In genomic region chr4:78074747-78075146, GRCh38 we compare ENCODE assay signal across 22 cellular contexts.
"Had no signal": no experiment of that assay in that cellular context is flagged by ENCODE, and none has a peak within 500 bp of the region (broad histone marks: within the 10 kb centered on the region; RNA-seq: fewer than 3 reads in every experiment).

No MANE protein-coding gene starts in this region.

- H3K9me3 Mint-ChIP-seq: dendritic cell treated with granulocyte-macrophage colony-stimulating factor and Interleukin-4, amounts not matched to agents 40 ng/mL and 50 ng/mL, for 4 days; effector memory CD8-positive, alpha-beta T cell; mesothelial cell of epicardium; natural killer cell treated with Interleukin-12 subunit alpha and Interleukin-12 subunit beta and Interleukin-15 and Interleukin-18, amount 100 ng/mL, for 72 hours; stimulated activated effector memory CD8-positive, alpha-beta T cell treated with anti-CD3 and anti-CD28 coated beads, Interleukin-12 subunit alpha, Interleukin-12 subunit beta, amount 100 ng/mL, for 72 hours; type B pancreatic cell had no signal

- ATAC-seq: effector memory CD8-positive, alpha-beta T cell; gastroesophageal sphincter; left lobe of liver; natural killer cell treated with Interleukin-12 subunit alpha and Interleukin-12 subunit beta and Interleukin-15 and Interleukin-18, amount 100 ng/mL, for 72 hours; right cardiac atrium; stimulated activated effector memory CD8-positive, alpha-beta T cell treated with anti-CD3 and anti-CD28 coated beads, Interleukin-12 subunit alpha, Interleukin-12 subunit beta, amount 100 ng/mL, for 72 hours; stimulated activated naive CD8-positive, alpha-beta T cell treated with anti-CD3 and anti-CD28 coated beads, Interleukin-15, Interleukin-2, amounts not matched to agents 100 U/mL and 50 U/mL, for 24 hours had no signal

- H3K36me3 ChIP-seq: esophagus squamous epithelium, gastroesophageal sphincter, ovary, suprapubic skin, thyroid gland had no signal

- H3K27me3 ChIP-seq: esophagus squamous epithelium, gastroesophageal sphincter, ovary, suprapubic skin, thyroid gland had no signal

- H3K9me3 ChIP-seq: esophagus squamous epithelium, gastroesophageal sphincter, ovary, suprapubic skin, thyroid gland had no signal

- H3K27ac ChIP-seq: esophagus squamous epithelium, gastroesophageal sphincter, ovary, suprapubic skin, thyroid gland had no signal

- H3K4me1 Mint-ChIP-seq: stimulated activated effector memory CD8-positive, alpha-beta T cell treated with anti-CD3 and anti-CD28 coated beads, Interleukin-12 subunit alpha, Interleukin-12 subunit beta, amount 100 ng/mL, for 72 hours had no signal

- H3K27ac Mint-ChIP-seq: dendritic cell treated with granulocyte-macrophage colony-stimulating factor and Interleukin-4, amounts not matched to agents 40 ng/mL and 50 ng/mL, for 4 days; effector memory CD8-positive, alpha-beta T cell; mesothelial cell of epicardium; natural killer cell treated with Interleukin-12 subunit alpha and Interleukin-12 subunit beta and Interleukin-15 and Interleukin-18, amount 100 ng/mL, for 72 hours; progenitor cell of endocrine pancreas; stimulated activated effector memory CD8-positive, alpha-beta T cell treated with anti-CD3 and anti-CD28 coated beads, Interleukin-12 subunit alpha, Interleukin-12 subunit beta, amount 100 ng/mL, for 72 hours; type B pancreatic cell had no signal

- H3K4me1 ChIP-seq: gastroesophageal sphincter, suprapubic skin had no signal

- H3K4me3 Mint-ChIP-seq: dendritic cell treated with granulocyte-macrophage colony-stimulating factor and Interleukin-4, amounts not matched to agents 40 ng/mL and 50 ng/mL, for 4 days; effector memory CD8-positive, alpha-beta T cell; mesothelial cell of epicardium; natural killer cell treated with Interleukin-12 subunit alpha and Interleukin-12 subunit beta and Interleukin-15 and Interleukin-18, amount 100 ng/mL, for 72 hours; stimulated activated effector memory CD8-positive, alpha-beta T cell treated with anti-CD3 and anti-CD28 coated beads, Interleukin-12 subunit alpha, Interleukin-12 subunit beta, amount 100 ng/mL, for 72 hours; type B pancreatic cell had no signal

- H3K27me3 Mint-ChIP-seq: progenitor cell of endocrine pancreas, type B pancreatic cell had no signal

- DNase-seq: effector memory CD8-positive, alpha-beta T cell; esophagus squamous epithelium; foreskin fibroblast; glutamatergic neuron; islet precursor cell; mammary epithelial cell; ovary; right cardiac atrium; small intestine; stimulated activated CD4-positive, alpha-beta T cell treated with anti-CD3 and anti-CD28 coated beads, Interleukin-4, amount 100 ng/mL, for 1 hour; stimulated activated CD8-positive, alpha-beta memory T cell treated with anti-CD3 and anti-CD28 coated beads, Interleukin-4, amount 100 ng/mL, for 48 hours; stimulated activated naive CD8-positive, alpha-beta T cell treated with anti-CD3 and anti-CD28 coated beads, Interleukin-15, Interleukin-2, amounts not matched to agents 100 U/mL and 50 U/mL, for 24 hours; thyroid gland had no signal

- H3K36me3 Mint-ChIP-seq: mesothelial cell of epicardium; natural killer cell treated with Interleukin-12 subunit alpha and Interleukin-12 subunit beta and Interleukin-15 and Interleukin-18, amount 100 ng/mL, for 72 hours; stimulated activated effector memory CD8-positive, alpha-beta T cell treated with anti-CD3 and anti-CD28 coated beads, Interleukin-12 subunit alpha, Interleukin-12 subunit beta, amount 100 ng/mL, for 72 hours had no signal

- H3K4me3 ChIP-seq: esophagus squamous epithelium, gastroesophageal sphincter, ovary, suprapubic skin, thyroid gland had no signal
